Comparison of ENCODE assay signal across 10 cellular contexts in genomic region chr13:96960379-96960778, GRCh38.
A peak's percentile ranks its signal among the peaks of the same experiment; 100 is the strongest.
ATAC-seq and TF ChIP-seq lines count a peak whose summit lies in the region.
"Had no signal": no experiment of that assay in that cellular context is flagged by ENCODE, and none has a peak within 500 bp of the region (broad histone marks: within the 10 kb centered on the region; RNA-seq: fewer than 3 reads in every experiment).

No MANE protein-coding gene starts in this region.

- POLR2A ChIA-PET in HEK293 (lab: Yijun Ruan, JAX): no interaction called here

- H3K4me3 ChIP-seq in HEK293 (ENCODE audit: low read depth, low read length): no peak overlapping the region
- H3K4me3 ChIP-seq: A549; BLaER1; BLaER1 treated with 17β-estradiol and CSF1 and Interleukin-3, amounts not matched to agents 10 nM and 100 nM had no signal

- CTCF ChIA-PET in HEK293 (lab: Yijun Ruan, JAX): interaction anchor here (0.7 to 1.7 kb wide), 3 partner anchors 11 to 458 kb away, joined by 3 to 4 read pairs (median 3); no protein-coding TSS in a partner anchor

- H3K27ac ChIP-seq in HEK293 (ENCODE audit: extremely low read depth, low read depth, low read length): no peak overlapping the region
- H3K27ac ChIP-seq: 22Rv1; A549; BLaER1; BLaER1 treated with 17β-estradiol and CSF1 and Interleukin-3, amounts not matched to agents 10 nM and 100 nM; C4-2B had no signal

- no peaks in the 10 kb centered on the region for H3K36me3 ChIP-seq in HEK293 (ENCODE audit: control insufficient read depth in 2 of 2, insufficient read depth in 1 of 2, low read length in 2 of 2)
- H3K36me3 ChIP-seq: BE2C; BLaER1; BLaER1 treated with 17β-estradiol and CSF1 and Interleukin-3, amounts not matched to agents 10 nM and 100 nM had no signal

- TF ChIP-seq CTCF in HEK293 (tag by site-specific recombination; IDR thresholded peaks at IDR 0.05): no peak

- ATAC-seq in HG03460 (IDR thresholded peaks at IDR 0.05; ENCODE audit: unreplicated experiment): no peak
- ATAC-seq: A549; CD8-positive, alpha-beta T cell had no signal

- H3K9me3 ChIP-seq in HEK293 (ENCODE audit: control insufficient read depth, insufficient read depth, low read depth, low read length): no peaks in the 10 kb centered on the region
- H3K9me3 ChIP-seq: A549; BE2C; BLaER1; BLaER1 treated with 17β-estradiol and CSF1 and Interleukin-3, amounts not matched to agents 10 nM and 100 nM had no signal

- no peaks in the 10 kb centered on the region for H3K4me1 ChIP-seq in HEK293 (ENCODE audit: control insufficient read depth, insufficient read depth, low read length)
- H3K4me1 ChIP-seq: A549; BLaER1; BLaER1 treated with 17β-estradiol and CSF1 and Interleukin-3, amounts not matched to agents 10 nM and 100 nM; Caco-2 had no signal

TF ChIP-seq in HEK293, 187 proteins besides CTCF, POLR2A, EP300 and RAD21:
- TF ChIP-seq KLF9 (tag by site-specific recombination; IDR thresholded peaks at IDR 0.05; ENCODE audit: low read depth): no peak
- no peak for TF ChIP-seq ZNF707 (tag by site-specific recombination; IDR thresholded peaks at IDR 0.05)
- peak; percentile 94 for TF ChIP-seq ZNF677 (tag by site-specific recombination; IDR thresholded peaks at IDR 0.05)
- TF ChIP-seq ZNF324 (tag by site-specific recombination; IDR thresholded peaks at IDR 0.05): no peak
- TF ChIP-seq KLF16 (tag by site-specific recombination; IDR thresholded peaks at IDR 0.05): no peak
